ENCODE assay signal across 21 cellular contexts in the genomic region with DNA sequence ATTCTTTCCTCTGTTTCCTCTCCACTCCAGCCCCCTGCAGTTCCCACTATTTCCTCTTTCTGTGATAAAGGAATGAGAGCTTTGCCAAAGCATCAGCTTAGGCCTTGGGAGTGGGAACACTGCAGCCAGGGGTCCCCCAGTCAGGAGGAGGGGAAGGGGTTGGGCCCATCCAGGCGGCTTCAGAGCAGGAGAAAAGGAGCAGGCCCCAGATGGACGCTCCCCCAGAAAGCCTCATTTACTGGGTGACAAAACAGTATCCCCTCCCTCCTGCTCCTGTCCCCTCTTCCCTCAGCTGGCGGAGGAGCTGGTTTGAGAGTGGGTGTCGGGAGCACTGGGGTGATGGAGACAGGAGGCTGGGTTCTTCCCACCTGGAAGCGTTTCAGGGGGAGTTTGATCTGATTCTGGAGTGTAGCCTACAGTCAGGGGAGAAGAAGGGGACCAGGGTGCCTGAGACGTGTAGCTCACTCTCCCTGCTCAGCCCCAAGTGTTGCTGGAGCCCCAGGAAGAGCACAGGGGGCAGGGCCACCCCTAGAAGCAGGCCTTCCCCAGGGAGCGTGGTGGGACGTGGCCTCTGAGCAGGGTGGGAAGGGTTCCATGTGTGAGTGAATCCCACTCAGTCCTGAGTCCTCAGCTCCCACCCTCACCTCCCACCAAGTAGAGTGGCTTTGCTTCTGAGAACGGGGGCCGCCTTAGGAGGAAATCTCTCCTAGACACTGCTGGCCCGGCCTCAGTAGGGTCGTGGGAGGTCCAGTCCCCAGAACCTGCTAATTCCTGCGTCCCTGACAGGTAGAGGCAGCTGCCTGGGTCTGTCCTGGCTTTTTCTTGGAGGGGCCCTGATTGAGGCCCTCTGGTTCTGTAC.
A peak's percentile ranks its signal among the peaks of the same experiment; 100 is the strongest.
DNase-seq lines count a peak whose midpoint lies in the region; ATAC-seq and TF ChIP-seq lines count a peak whose summit lies in the region.
"Had no signal": no experiment of that assay in that cellular context is flagged by ENCODE, and none has a peak within 500 bp of the region (broad histone marks: within the 10 kb centered on the region; RNA-seq: fewer than 3 reads in every experiment).

No MANE protein-coding gene starts in this region.

- H3K36me3 ChIP-seq in SK-N-SH (replicated peaks in 1 of 2; ENCODE audit: control insufficient read depth in 1 of 2, insufficient read depth in 2 of 2, low read length in 1 of 2) (no peaks in the 10 kb centered on the region), Peyer's patch (no peaks in the 10 kb centered on the region), spleen (no peaks in the 10 kb centered on the region)
- H3K36me3 ChIP-seq: adrenal gland, colonic mucosa, suprapubic skin had no signal

- no peaks in the 10 kb centered on the region for H3F3A ChIP-seq in SK-N-SH (replicated peaks; ENCODE audit: insufficient read depth)

- H3K4me1 ChIP-seq in SK-N-SH (ENCODE audit: control insufficient read depth in 1 of 2, insufficient read depth in 2 of 2, low read depth in 1 of 2, low read length in 1 of 2) (no peaks in the 10 kb centered on the region), Peyer's patch (no peaks in the 10 kb centered on the region), spleen (no peaks in the 10 kb centered on the region)
- H3K4me1 ChIP-seq: adrenal gland, colonic mucosa, parathyroid adenoma, suprapubic skin had no signal

- no peak overlapping the region for H3K4me2 ChIP-seq in SK-N-SH
- H3K4me2 ChIP-seq: KMS-11 had no signal

- WGBS in SK-N-SH (ENCODE audit: low lambda C conversion rate): 26% methylated on average over 4 of the region's 13 CpGs
- 61 to 78% (median 77%) methylated on average over 10 to 13 of the region's 13 CpGs for WGBS in spleen, 5 donors

- TF ChIP-seq EP300 in SK-N-SH (IDR thresholded peaks at IDR 0.05; ENCODE audit: borderline replicate concordance in 1 of 2, low read depth in 1 of 2, low read length in 1 of 2): no peak

- no peak for TF ChIP-seq RAD21 in SK-N-SH (IDR thresholded peaks at IDR 0.05; ENCODE audit: low read length)

- DNase-seq in SK-N-SH: peak; percentile 16
- DNase-seq in Peyer's patch: peak in 2 of 3 donors; percentile 8 to 29
- peak; percentile 24 for DNase-seq in left lobe of liver (ENCODE audit: low spot score)
- DNase-seq in spleen: peak; percentile 48
- no peak for DNase-seq in DMS79 treated with DMSO at 0.1 percent for 48 hours (lab: John Stamatoyannopoulos, UW)
- DNase-seq: activated CD4-positive, CD25-positive, alpha-beta regulatory T cell treated with anti-CD3 and anti-CD28 coated beads, Interleukin-2, amount 50 U/mL, for 72 hours; AML-193; CD8-positive, alpha-beta memory T cell; left cardiac atrium; MV-4-11; NCI-H187 had no signal

- H3K9me2 ChIP-seq in SK-N-SH: no peaks in the 10 kb centered on the region

- TF ChIP-seq POLR2A in Peyer's patch (IDR thresholded peaks at IDR 0.05) (no peak), spleen (IDR thresholded peaks at IDR 0.05) (no peak)

- no peak overlapping the region for H2AFZ ChIP-seq in SK-N-SH (ENCODE audit: low read depth)
- H2AFZ ChIP-seq: parathyroid adenoma had no signal

- ATAC-seq in SK-N-SH treated with all-trans-retinoic acid at 6 μM for 48 hours (no peak), left lobe of liver (no peak), GM21619 (IDR thresholded peaks at IDR 0.05; ENCODE audit: unreplicated experiment) (no peak), HG03196 (IDR thresholded peaks at IDR 0.05; ENCODE audit: unreplicated experiment) (no peak)
- ATAC-seq: left cardiac atrium; naive thymus-derived CD8-positive, alpha-beta T cell had no signal

- H3K27ac ChIP-seq in SK-N-SH (ENCODE audit: low read depth in 2 of 2, low read length in 1 of 2) (no peak overlapping the region), Peyer's patch (no peak overlapping the region), spleen (no peak overlapping the region)
- H3K27ac ChIP-seq: 22Rv1, adrenal gland, colonic mucosa, KMS-11, parathyroid adenoma, suprapubic skin had no signal

- H3K9me3 ChIP-seq in SK-N-SH (no peaks in the 10 kb centered on the region), Peyer's patch (no peaks in the 10 kb centered on the region), spleen (no peaks in the 10 kb centered on the region)
- H3K9me3 ChIP-seq: adrenal gland, colonic mucosa, suprapubic skin had no signal

- no peak overlapping the region for H3K9ac ChIP-seq in SK-N-SH
- H3K9ac ChIP-seq: KMS-11, parathyroid adenoma had no signal

- intact Hi-C loops in spleen (cut with DNase I; ENCODE audit: low total_unique reads): no loop called here

- CTCF ChIA-PET in SK-N-SH (lab: Yijun Ruan, JAX): interaction anchor here (0.8 kb wide), 1 partner anchor 349 kb away, joined by 4 read pairs; no protein-coding TSS in a partner anchor

- H3K27me3 ChIP-seq in SK-N-SH (ENCODE audit: insufficient read depth) (no peaks in the 10 kb centered on the region), Peyer's patch (no peaks in the 10 kb centered on the region), spleen (replicated peaks in 1 of 7) (peaks cover 0 to 51% (median 4%) of the 10 kb centered on the region in 7 donors)
- H3K27me3 ChIP-seq: adrenal gland, colonic mucosa had no signal

- TF ChIP-seq CTCF in SK-N-SH (IDR thresholded peaks at IDR 0.05): no peak
- no peak for TF ChIP-seq CTCF in Peyer's patch (IDR thresholded peaks at IDR 0.05)
- TF ChIP-seq CTCF in spleen (IDR thresholded peaks at IDR 0.05 in 8 of 11, conservative IDR thresholded peaks at IDR 0.05 in 3 of 11): no peak

- H3K4me3 ChIP-seq in SK-N-SH (ENCODE audit: low read depth in 2 of 2, low read length in 1 of 2): no peak overlapping the region
- H3K4me3 ChIP-seq in Peyer's patch: no peak overlapping the region
- H3K4me3 ChIP-seq in spleen: no peak overlapping the region
- H3K4me3 ChIP-seq: adrenal gland, colonic mucosa, suprapubic skin had no signal

- H3K79me2 ChIP-seq in SK-N-SH (ENCODE audit: insufficient read depth): no peaks in the 10 kb centered on the region
- H3K79me2 ChIP-seq: parathyroid adenoma had no signal

- no peaks in the 10 kb centered on the region for H4K20me1 ChIP-seq in SK-N-SH (ENCODE audit: insufficient read depth)

- POLR2A ChIA-PET in SK-N-SH (lab: Yijun Ruan, JAX): no interaction called here

TF ChIP-seq in SK-N-SH, 30 proteins besides CTCF, POLR2A, EP300 and RAD21:
- TF ChIP-seq FOSL2 (IDR thresholded peaks at IDR 0.05; ENCODE audit: borderline replicate concordance, low read depth): no peak
- TF ChIP-seq TEAD4 (IDR thresholded peaks at IDR 0.05; ENCODE audit: borderline replicate concordance, insufficient read depth): no peak
- no peak for TF ChIP-seq ZBTB33 (IDR thresholded peaks at IDR 0.05; ENCODE audit: borderline replicate concordance, low read depth)
- TF ChIP-seq JUND (IDR thresholded peaks at IDR 0.05): no peak
- TF ChIP-seq FOXJ3 (CRISPR knock-in tag; IDR thresholded peaks at IDR 0.05): no peak
- no peak for TF ChIP-seq MAX (IDR thresholded peaks at IDR 0.05; ENCODE audit: low read depth)
- no peak for TF ChIP-seq CHD2 (IDR thresholded peaks at IDR 0.05; ENCODE audit: low read length, partially characterized antibody)
TF ChIP-seq in SK-N-SH: peak in this region for 0.

TF ChIP-seq in SK-N-SH treated with all-trans-retinoic acid at 6 μM for 48 hours, 23 proteins besides CTCF, POLR2A, EP300 and RAD21:
- TF ChIP-seq ZFP30 (CRISPR knock-in tag; IDR thresholded peaks at IDR 0.05) (no peak), ESRRG (CRISPR knock-in tag; IDR thresholded peaks at IDR 0.05) (no peak), PPARA (CRISPR knock-in tag; IDR thresholded peaks at IDR 0.05; ENCODE audit: borderline replicate concordance) (no peak), TCF4 (CRISPR knock-in tag; IDR thresholded peaks at IDR 0.05; ENCODE audit: borderline replicate concordance) (no peak), TSHZ2 (CRISPR knock-in tag; IDR thresholded peaks at IDR 0.05) (no peak), SNAI2 (CRISPR knock-in tag; IDR thresholded peaks at IDR 0.05) (no peak), ZC3H10 (CRISPR knock-in tag; IDR thresholded peaks at IDR 0.05) (no peak), OSR1 (CRISPR knock-in tag; IDR thresholded peaks at IDR 0.05) (no peak), ZNF565 (CRISPR knock-in tag; conservative IDR thresholded peaks at IDR 0.05; ENCODE audit: low read depth) (no peak)
- TF ChIP-seq, protein P1, sequence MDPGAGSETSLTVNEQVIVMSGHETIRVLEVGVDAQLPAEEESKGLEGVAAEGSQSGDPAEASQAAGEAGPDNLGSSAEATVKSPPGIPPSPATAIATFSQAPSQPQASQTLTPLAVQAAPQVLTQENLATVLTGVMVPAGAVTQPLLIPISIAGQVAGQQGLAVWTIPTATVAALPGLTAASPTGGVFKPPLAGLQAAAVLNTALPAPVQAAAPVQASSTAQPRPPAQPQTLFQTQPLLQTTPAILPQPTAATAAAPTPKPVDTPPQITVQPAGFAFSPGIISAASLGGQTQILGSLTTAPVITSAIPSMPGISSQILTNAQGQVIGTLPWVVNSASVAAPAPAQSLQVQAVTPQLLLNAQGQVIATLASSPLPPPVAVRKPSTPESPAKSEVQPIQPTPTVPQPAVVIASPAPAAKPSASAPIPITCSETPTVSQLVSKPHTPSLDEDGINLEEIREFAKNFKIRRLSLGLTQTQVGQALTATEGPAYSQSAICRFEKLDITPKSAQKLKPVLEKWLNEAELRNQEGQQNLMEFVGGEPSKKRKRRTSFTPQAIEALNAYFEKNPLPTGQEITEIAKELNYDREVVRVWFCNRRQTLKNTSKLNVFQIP (CRISPR knock-in tag; IDR thresholded peaks at IDR 0.05; ENCODE audit: borderline replicate concordance, low read depth): no peak
